Comparison of ENCODE assay signal across 8 cellular contexts in genomic region chr10:38402442-38403346, GRCh38.
DNase-seq lines count a peak whose midpoint lies in the region; ATAC-seq and TF ChIP-seq lines count a peak whose summit lies in the region.
"Not testable (repeated sequence)": the region's sequence is repeated elsewhere in the genome, so short reads cannot be mapped to it uniquely, and the experiment has no call there.

No MANE protein-coding gene starts in this region.

- not testable (repeated sequence) for H3K27me3 Mint-ChIP-seq in activated naive CD4-positive, alpha-beta T cell treated with anti-CD3 and anti-CD28 coated beads, Interleukin-2, amount 50 U/mL, for 24 hours

- intact Hi-C loops in tibial artery (cut with DNase I; ENCODE audit: low total_unique reads): not testable (repeated sequence)

- H3K4me3 Mint-ChIP-seq in activated naive CD4-positive, alpha-beta T cell treated with anti-CD3 and anti-CD28 coated beads, Interleukin-2, amount 50 U/mL, for 24 hours: peak overlapping the region; percentile 93

- not testable (repeated sequence) for H3K27me3 ChIP-seq in tibial artery

- H3K9me3 ChIP-seq in tibial artery: not testable (repeated sequence)

- not testable (repeated sequence) for H3K9me3 Mint-ChIP-seq in activated naive CD4-positive, alpha-beta T cell treated with anti-CD3 and anti-CD28 coated beads, Interleukin-2, amount 50 U/mL, for 24 hours

- ATAC-seq in HG02610 (IDR thresholded peaks at IDR 0.05; ENCODE audit: unreplicated experiment): peak; percentile 99
- peak; percentile 100 for ATAC-seq in SK-N-SH treated with all-trans-retinoic acid at 6 μM for 48 hours

- H3K27ac Mint-ChIP-seq in activated naive CD4-positive, alpha-beta T cell treated with anti-CD3 and anti-CD28 coated beads, Interleukin-2, amount 50 U/mL, for 24 hours: peak overlapping the region; percentile 95

- DNase-seq in GM12865 (ENCODE audit: low read depth): peak; percentile 98
- DNase-seq in NCI-H1048 (lab: John Stamatoyannopoulos, UW): peak; percentile 82
- DNase-seq in glomerular endothelial cell (ENCODE audit: extremely low read depth, low read depth, low spot score): peak; percentile 48
- peak; percentile 91 for DNase-seq in pons (ENCODE audit: low spot score)
- DNase-seq in tibial artery: peak; percentile 93 to 97

- not testable (repeated sequence) for TF ChIP-seq CTCF in GM12865 (IDR thresholded peaks at IDR 0.05; ENCODE audit: insufficient read depth, low read depth, low read length, missing control alignments); tibial artery (IDR thresholded peaks at IDR 0.05)

- H3K36me3 Mint-ChIP-seq in activated naive CD4-positive, alpha-beta T cell treated with anti-CD3 and anti-CD28 coated beads, Interleukin-2, amount 50 U/mL, for 24 hours: not testable (repeated sequence)

- H3K4me1 ChIP-seq in tibial artery: peaks cover 0 to 12% (median 3%) of the 10 kb centered on the region in 4 donors

- H3K36me3 ChIP-seq in tibial artery: not testable (repeated sequence)

- H3K4me3 ChIP-seq in GM12865 (ENCODE audit: low read depth, low read length): peak overlapping the region; percentile 80
- H3K4me3 ChIP-seq in tibial artery: peak overlapping the region; percentile 55 to 76

- H3K4me1 Mint-ChIP-seq in activated naive CD4-positive, alpha-beta T cell treated with anti-CD3 and anti-CD28 coated beads, Interleukin-2, amount 50 U/mL, for 24 hours: not testable (repeated sequence)

- H3K27ac ChIP-seq in tibial artery: peak overlapping the region; percentile 94 to 99

Comparison
In these comparisons a context has a peak if more than half of its experiments do, and no peak if none do; other contexts are left out.
1. Peak in every context shown above with its lines: DNase-seq, ATAC-seq, H3K4me3 ChIP-seq and H3K27ac ChIP-seq.
2. DNase-seq: peak in every context shown above with its lines; median percentile 98 in GM12865; 95 in tibial artery; 91 in pons; 82 in NCI-H1048; 48 in glomerular endothelial cell.